In the genomic region with DNA sequence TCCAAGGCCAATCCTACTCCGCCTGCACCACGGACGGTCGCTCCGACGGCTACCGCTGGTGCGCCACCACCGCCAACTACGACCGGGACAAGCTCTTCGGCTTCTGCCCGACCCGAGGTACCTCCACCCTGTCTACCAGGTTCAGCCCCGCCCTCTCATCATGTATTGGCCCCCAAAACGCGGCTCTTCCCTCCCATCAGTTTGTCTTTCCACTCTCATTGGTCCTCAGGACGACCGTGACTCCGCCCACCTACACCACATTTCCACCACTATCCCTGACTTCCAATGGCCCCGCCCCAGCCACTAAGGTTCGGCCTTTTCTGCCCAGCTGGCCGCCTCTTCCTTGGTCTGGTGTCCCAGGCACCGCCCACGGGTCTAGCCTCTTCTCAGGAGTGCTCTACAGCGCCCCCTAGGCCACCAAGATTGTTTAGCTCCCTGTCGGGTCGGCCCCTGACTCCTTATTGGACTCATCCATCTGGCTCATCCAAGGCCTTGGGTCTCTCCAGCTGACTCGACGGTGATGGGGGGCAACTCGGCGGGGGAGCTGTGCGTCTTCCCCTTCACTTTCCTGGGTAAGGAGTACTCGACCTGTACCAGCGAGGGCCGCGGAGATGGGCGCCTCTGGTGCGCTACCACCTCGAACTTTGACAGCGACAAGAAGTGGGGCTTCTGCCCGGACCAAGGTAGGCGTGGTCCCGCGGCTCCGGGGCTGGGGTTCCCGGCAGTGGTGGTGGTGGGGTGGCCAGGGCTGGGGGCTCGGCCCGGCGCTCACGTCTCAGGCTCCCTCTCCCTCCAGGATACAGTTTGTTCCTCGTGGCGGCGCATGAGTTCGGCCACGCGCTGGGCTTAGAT, we compare ENCODE assay signal across 1 cellular context.
TF ChIP-seq lines count a peak whose summit lies in the region.

No MANE protein-coding gene starts in this region.

TF ChIP-seq in IMR-90, 13 proteins besides CTCF, POLR2A, EP300 and RAD21:
- TF ChIP-seq CEBPB (IDR thresholded peaks at IDR 0.05; ENCODE audit: low read depth, low read length) (no peak), MAFK (IDR thresholded peaks at IDR 0.05; ENCODE audit: low read depth, low read length) (no peak), SMC3 (IDR thresholded peaks at IDR 0.05; ENCODE audit: low read depth, low read length) (no peak), RFX5 (IDR thresholded peaks at IDR 0.05; ENCODE audit: low read depth, low read length) (no peak), CHD1 (IDR thresholded peaks at IDR 0.05; ENCODE audit: low read depth, low read length) (no peak), RCOR1 (IDR thresholded peaks at IDR 0.05; ENCODE audit: insufficient replicate concordance, low read length) (no peak), MAZ (IDR thresholded peaks at IDR 0.05; ENCODE audit: borderline replicate concordance, low read depth, low read length) (no peak), MXI1 (IDR thresholded peaks at IDR 0.05; ENCODE audit: borderline replicate concordance, low read depth, low read length) (no peak), USF2 (IDR thresholded peaks at IDR 0.05; ENCODE audit: low read depth, low read length) (no peak), NFE2L2 (IDR thresholded peaks at IDR 0.05; ENCODE audit: low read depth, low read length) (no peak), FOS (IDR thresholded peaks at IDR 0.05; ENCODE audit: low read depth, low read length) (no peak), BHLHE40 (IDR thresholded peaks at IDR 0.05; ENCODE audit: low read depth, low read length) (no peak)
- TF ChIP-seq, protein P1, sequence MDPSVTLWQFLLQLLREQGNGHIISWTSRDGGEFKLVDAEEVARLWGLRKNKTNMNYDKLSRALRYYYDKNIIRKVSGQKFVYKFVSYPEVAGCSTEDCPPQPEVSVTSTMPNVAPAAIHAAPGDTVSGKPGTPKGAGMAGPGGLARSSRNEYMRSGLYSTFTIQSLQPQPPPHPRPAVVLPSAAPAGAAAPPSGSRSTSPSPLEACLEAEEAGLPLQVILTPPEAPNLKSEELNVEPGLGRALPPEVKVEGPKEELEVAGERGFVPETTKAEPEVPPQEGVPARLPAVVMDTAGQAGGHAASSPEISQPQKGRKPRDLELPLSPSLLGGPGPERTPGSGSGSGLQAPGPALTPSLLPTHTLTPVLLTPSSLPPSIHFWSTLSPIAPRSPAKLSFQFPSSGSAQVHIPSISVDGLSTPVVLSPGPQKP (IDR thresholded peaks at IDR 0.05; ENCODE audit: borderline replicate concordance, low read depth, low read length), result no peak
